In the genomic region with DNA sequence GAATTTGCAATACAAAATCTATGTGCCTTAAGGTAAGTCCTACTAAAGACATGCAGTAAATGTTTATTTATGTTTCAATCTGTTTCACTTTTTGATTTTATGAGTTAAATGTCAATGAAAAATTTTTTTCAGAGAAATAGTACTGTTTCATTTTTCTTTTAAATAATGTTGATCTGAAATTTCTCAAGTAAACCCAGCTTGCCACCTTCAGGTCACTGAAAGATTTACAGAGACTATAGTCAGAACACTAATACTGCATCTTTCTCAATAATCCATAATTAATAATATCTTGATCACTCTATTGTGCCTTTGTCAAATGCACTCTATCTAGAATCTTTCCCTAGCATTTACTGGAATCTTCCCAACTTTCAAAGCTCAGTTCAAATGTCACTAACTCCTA, we compare ENCODE assay signal across 11 cellular contexts. TPM values are rescaled to one million over a fixed set of nuclear protein-coding genes. Genes with fewer than 3 reads are reported as not detected.
DNase-seq lines count a peak whose midpoint lies in the region; TF ChIP-seq lines count a peak whose summit lies in the region.
"Had no signal": no experiment of that assay in that cellular context is flagged by ENCODE, and none has a peak within 500 bp of the region (broad histone marks: within the 10 kb centered on the region; RNA-seq: fewer than 3 reads in every experiment).

No MANE protein-coding gene starts in this region.

- H3K36me3 Mint-ChIP-seq in Caco-2 (ENCODE audit: insufficient read depth, unreplicated experiment), result peaks cover 4% of the 10 kb centered on the region
- no peaks in the 10 kb centered on the region for H3K36me3 Mint-ChIP-seq in nephron (ENCODE audit: low read depth)
- H3K36me3 Mint-ChIP-seq in nephron progenitor cell (ENCODE audit: low read depth), result no peaks in the 10 kb centered on the region

- H3K27me3 ChIP-seq in Caco-2 (replicated peaks; ENCODE audit: control insufficient read depth, insufficient read depth, low read length), result no peaks in the 10 kb centered on the region; the same call in 1 of the 2 replicates
- H3K27me3 ChIP-seq: ovary had no signal

- CTCF ChIA-PET in Caco-2 (lab: Charles Lee), result interaction anchor here (0.6 to 1.6 kb wide), 4 partner anchors 38 to 229 kb away, joined by 3 to 7 read pairs (median 4); no protein-coding TSS in a partner anchor

- intact Hi-C loops in Caco-2 (cut with micrococcal nuclease; ENCODE audit: unreplicated experiment), result loop anchor here (1.0 kb wide), 2 partner anchors 38 to 248 kb away; no protein-coding TSS in a partner anchor

- POLR2A ChIA-PET in Caco-2 (lab: Charles Lee), result interaction anchor here (1.2 kb wide), 1 partner anchor 61 kb away, joined by 3 read pairs; the partner anchor contains the start of gene CLTC

- no peak overlapping the region for H3K4me3 Mint-ChIP-seq in Caco-2 (ENCODE audit: unreplicated experiment)
- H3K4me3 Mint-ChIP-seq in nephron, result no peak overlapping the region
- no peak overlapping the region for H3K4me3 Mint-ChIP-seq in nephron progenitor cell

- peaks cover 6% of the 10 kb centered on the region for H3K4me1 Mint-ChIP-seq in Caco-2 (ENCODE audit: low read depth, unreplicated experiment)
- H3K4me1 Mint-ChIP-seq in nephron, result no peaks in the 10 kb centered on the region
- H3K4me1 Mint-ChIP-seq in nephron progenitor cell, result no peaks in the 10 kb centered on the region

- H3K36me3 ChIP-seq in Caco-2 (ENCODE audit: control insufficient read depth, insufficient read depth, low read length), result no peaks in the 10 kb centered on the region
- H3K36me3 ChIP-seq: ovary had no signal

- TF ChIP-seq CTCF in Caco-2 (IDR thresholded peaks at IDR 0.05; ENCODE audit: insufficient read depth in 1 of 2, low read depth in 1 of 2, low read length in 1 of 2, severe bottlenecking in 1 of 2, unreplicated experiment in 1 of 2) (peak; percentile 7 to 9), cardiac fibroblast (IDR thresholded peaks at IDR 0.05; ENCODE audit: low read depth, low read length) (peak; percentile 21), nephron (IDR thresholded peaks at IDR 0.05; ENCODE audit: unreplicated experiment in 3 of 3) (peak; percentile 46 to 47 (median 47)), nephron progenitor cell (IDR thresholded peaks at IDR 0.05) (no peak)

- DNase-seq in Caco-2, result no peak
- DNase-seq in Kasumi-1 (lab: John Stamatoyannopoulos, UW), result peak; percentile 41 to 62
- peak; percentile 35 to 49 for DNase-seq in cardiac fibroblast (ENCODE audit: low read depth in 2 of 2)
- DNase-seq in islet precursor cell, result no peak
- no peak for DNase-seq in globus pallidus (ENCODE audit: low spot score)
- no peak for DNase-seq in activated CD4-positive, CD25-positive, alpha-beta regulatory T cell treated with anti-CD3 and anti-CD28 coated beads, Interleukin-2, amount 50 U/mL, for 72 hours
- no peak for DNase-seq in nephron progenitor cell
- DNase-seq: activated CD8-positive, alpha-beta memory T cell treated with anti-CD3 and anti-CD28 coated beads for 24 hours; NCI-H1105 treated with DMSO at 0.1 percent for 48 hours; ovary had no signal

- H3K9me3 ChIP-seq in Caco-2, result no peaks in the 10 kb centered on the region; the same call in 1 of the 2 replicates
- H3K9me3 ChIP-seq: ovary had no signal

- H3K27ac Mint-ChIP-seq in Caco-2 (ENCODE audit: unreplicated experiment) (no peak overlapping the region), nephron (no peak overlapping the region), nephron progenitor cell (no peak overlapping the region)

- H3K27me3 Mint-ChIP-seq in Caco-2 (ENCODE audit: insufficient read depth, unreplicated experiment), result peaks cover 9% of the 10 kb centered on the region
- H3K27me3 Mint-ChIP-seq in nephron (ENCODE audit: low read depth), result peaks cover 14% of the 10 kb centered on the region
- H3K27me3 Mint-ChIP-seq in nephron progenitor cell (ENCODE audit: low read depth, poor library complexity), result peaks cover 46% of the 10 kb centered on the region

- no peaks in the 10 kb centered on the region for H3K4me1 ChIP-seq in Caco-2

- H3K9me3 Mint-ChIP-seq in Caco-2 (ENCODE audit: unreplicated experiment), result no peaks in the 10 kb centered on the region
- no peaks in the 10 kb centered on the region for H3K9me3 Mint-ChIP-seq in nephron
- H3K9me3 Mint-ChIP-seq in nephron progenitor cell, result peaks cover 3% of the 10 kb centered on the region

- BruUV-seq in Caco-2 (replicated peaks; lab: Mats Ljungman, UMichigan), result no TSS peak

- no peak overlapping the region for H3K4me3 ChIP-seq in Caco-2 (ENCODE audit: low read depth, low read length)
- H3K4me3 ChIP-seq in cardiac fibroblast (replicated peaks in 1 of 2; ENCODE audit: low read depth in 2 of 2, low read length in 2 of 2), result no peak overlapping the region
- H3K4me3 ChIP-seq: ovary had no signal

RNA-seq across cellular contexts. Expression of gene DHX40, which starts 6.5 kb away (rescaled TPM):
- 28.6 and 32.7 TPM in 2 replicates for total RNA-seq in Caco-2 (2022)

Comparison
In these comparisons a context has a peak if more than half of its experiments do, and no peak if none do; other contexts are left out.
1. DNase-seq: peak in Kasumi-1 (2 of 2) and cardiac fibroblast (2 of 2); none in Caco-2 (0 of 2), islet precursor cell (single experiment), globus pallidus (single experiment), activated CD4-positive, CD25-positive, alpha-beta regulatory T cell treated with anti-CD3 and anti-CD28 coated beads, Interleukin-2, amount 50 U/mL, for 72 hours (single experiment) and nephron progenitor cell (single experiment).